Comparison of ENCODE assay signal across 29 cellular contexts in genomic region chrX:18935893-18936292, GRCh38.
"Had no signal": no experiment of that assay in that cellular context is flagged by ENCODE, and none has a peak within 500 bp of the region (broad histone marks: within the 10 kb centered on the region; RNA-seq: fewer than 3 reads in every experiment).

No MANE protein-coding gene starts in this region.

- H3K4me1 ChIP-seq: heart left ventricle, lower lobe of right lung, parathyroid adenoma, psoas muscle, spleen, testis, thyroid gland, transverse colon, upper lobe of right lung had no signal

- H3K36me3 ChIP-seq: neural progenitor cell, thyroid gland, transverse colon, upper lobe of right lung had no signal

- DNase-seq: heart left ventricle; islet precursor cell; left ventricle myocardium superior; lower lobe of right lung; mammary epithelial cell; mesenchymal stem cell; naive B cell; natural killer cell; nephron progenitor cell; occipital lobe; psoas muscle; spleen; stimulated activated CD4-positive, alpha-beta T cell treated with anti-CD3 and anti-CD28 coated beads, Interleukin-2, amount 100 ng/mL, for 48 hours; stimulated activated CD4-positive, alpha-beta T cell treated with anti-CD3 and anti-CD28 coated beads, Interleukin-4, amount 100 ng/mL, for 4 hours; stimulated activated CD8-positive, alpha-beta memory T cell treated with anti-CD3 and anti-CD28 coated beads, Interleukin-4, amount 100 ng/mL, for 48 hours; stimulated activated naive CD4-positive, alpha-beta T cell treated with Interleukin-2 at 50 U/mL for 16 hours; stimulated activated naive CD8-positive, alpha-beta T cell treated with anti-CD3 and anti-CD28 coated beads, Interleukin-15, amount 100 ng/mL, for 72 hours; substantia nigra; testis; thyroid gland; transverse colon; upper lobe of right lung had no signal

- H3K27ac ChIP-seq: heart left ventricle, lower lobe of right lung, neural progenitor cell, neutrophil, parathyroid adenoma, psoas muscle, skin epidermis, spleen, testis, thyroid gland, transverse colon, upper lobe of right lung had no signal

- H3K27me3 ChIP-seq: heart left ventricle, neural progenitor cell, neutrophil, spleen, testis, thyroid gland, transverse colon, upper lobe of right lung had no signal

- H3K4me3 ChIP-seq: heart left ventricle, lower lobe of right lung, neural progenitor cell, psoas muscle, skin epidermis, spleen, testis, thyroid gland, transverse colon, upper lobe of right lung had no signal

- ATAC-seq: heart left ventricle; left ventricle myocardium superior; lower lobe of right lung; natural killer cell; psoas muscle; sciatic nerve; stimulated activated memory B cell treated with anti-CD40 and anti-IgM and Interleukin-4, amounts not matched to agents 10 μg/mL and 1 μg/mL and 100 μg/mL, for 72 hours; stimulated activated naive CD8-positive, alpha-beta T cell treated with anti-CD3 and anti-CD28 coated beads, Interleukin-15, amount 100 ng/mL, for 72 hours; upper lobe of right lung had no signal

- FAIRE-seq: urothelium cell line had no signal

- H3K9me3 ChIP-seq: heart left ventricle, lower lobe of right lung, neutrophil, psoas muscle, spleen, testis, thyroid gland, transverse colon, upper lobe of right lung had no signal
